Comparison of ENCODE assay signal across 8 cellular contexts in the genomic region with DNA sequence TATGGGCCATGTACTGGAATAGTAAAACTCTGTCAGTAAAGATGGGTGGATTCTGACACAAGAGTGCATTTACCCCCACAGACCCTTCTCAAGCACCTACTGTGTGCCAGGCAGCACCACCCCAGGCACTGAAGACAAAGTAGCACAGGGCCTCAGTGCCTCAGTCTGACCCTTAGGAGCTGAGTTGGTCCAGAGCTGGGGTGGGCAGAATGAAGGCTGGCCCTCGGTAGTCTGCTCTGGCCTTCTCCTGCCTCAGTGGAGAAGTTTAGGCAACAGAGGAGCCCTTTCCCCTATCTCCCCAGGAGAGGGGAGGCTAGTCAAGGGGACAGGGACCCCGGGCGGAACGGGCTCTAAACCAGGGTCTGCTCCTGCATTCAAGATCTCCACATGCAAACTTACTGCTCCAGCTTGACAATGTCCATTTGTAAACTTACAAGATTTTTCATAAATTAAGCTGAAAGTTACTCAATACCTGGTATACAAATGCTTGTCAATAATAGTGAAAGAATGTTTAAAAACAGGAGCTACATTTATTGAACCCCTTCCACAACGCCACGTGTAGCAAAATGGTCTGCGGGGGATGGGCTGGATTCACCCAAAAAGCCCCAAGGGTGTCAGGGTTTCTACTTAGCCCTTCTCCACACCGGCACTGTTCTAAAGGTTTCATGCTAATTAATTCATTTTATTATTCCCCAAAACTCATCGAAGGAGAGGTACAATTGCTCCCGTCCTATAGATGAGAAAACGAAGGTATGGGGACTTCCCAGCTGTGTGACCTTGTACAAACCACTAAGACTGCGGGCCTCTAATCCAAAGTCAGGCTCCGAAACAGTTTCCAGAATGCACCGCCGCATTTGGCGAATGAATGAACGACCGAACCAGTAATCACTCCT. TPM values are rescaled to one million over a fixed set of nuclear protein-coding genes. Genes with fewer than 3 reads are reported as not detected.
A peak's percentile ranks its signal among the peaks of the same experiment; 100 is the strongest.
DNase-seq lines count a peak whose midpoint lies in the region; TF ChIP-seq lines count a peak whose summit lies in the region.

No MANE protein-coding gene starts in this region.

- peak overlapping the region; percentile 96 for H3K9ac ChIP-seq in OCI-LY3 (ENCODE audit: low read length)

- no peak overlapping the region for H2AFZ ChIP-seq in OCI-LY3 (ENCODE audit: low read depth, low read length)

- 5 to 7% methylated on average over 12 to 15 of the region's 18 CpGs for WGBS in mesodermal cell (ENCODE audit: insufficient coverage in 2 of 2), 2 experiments

- TF ChIP-seq CTCF in OCI-LY3 (IDR thresholded peaks at IDR 0.05; ENCODE audit: low read depth, low read length) (no peak), brain microvascular endothelial cell (IDR thresholded peaks at IDR 0.05; ENCODE audit: low read depth, low read length, missing control alignments) (no peak)

- H3K27ac ChIP-seq in OCI-LY3 (ENCODE audit: low read length) (peak overlapping the region; percentile 73), brain microvascular endothelial cell (peak overlapping the region; percentile 84), mesodermal cell (ENCODE audit: low read depth, low read length, severe bottlenecking) (peak overlapping the region; percentile 89), temporal lobe (ENCODE audit: low read depth, low read length) (peak overlapping the region; percentile 84)

- H3K4me2 ChIP-seq in OCI-LY3 (ENCODE audit: low read length): peak overlapping the region; percentile 100

- H4K20me1 ChIP-seq in OCI-LY3 (ENCODE audit: insufficient read depth, low read length): peaks cover 48% of the 10 kb centered on the region

- no peaks in the 10 kb centered on the region for H3K27me3 ChIP-seq in OCI-LY3 (ENCODE audit: low read depth, low read length)
- no peaks in the 10 kb centered on the region for H3K27me3 ChIP-seq in brain microvascular endothelial cell (replicated peaks)

- H3K9me3 ChIP-seq in OCI-LY3 (ENCODE audit: insufficient read depth, low read length) (no peaks in the 10 kb centered on the region), mesodermal cell (ENCODE audit: control insufficient read depth, low read length) (no peaks in the 10 kb centered on the region)

- in situ Hi-C loops in brain microvascular endothelial cell (cut with HindIII; ENCODE audit: low pct_ligation_motif_present, low sequenced_read_pairs): no loop called here

- peak; percentile 19 to 24 for DNase-seq in activated CD4-positive, alpha-beta T cell treated with anti-CD3 and anti-CD28 coated beads for 24 hours (ENCODE audit: low read depth in 2 of 2)
- DNase-seq in activated CD4-positive, alpha-beta T cell treated with anti-CD3 and anti-CD28 coated beads, Interleukin-2, amount 50 U/mL, for 1 hour: no peak
- DNase-seq in brain microvascular endothelial cell: no peak
- no peak for DNase-seq in NCI-H446 (lab: John Stamatoyannopoulos, UW)
- DNase-seq in AG08396 (ENCODE audit: low spot score): no peak

- H3K36me3 ChIP-seq in OCI-LY3 (replicated peaks; ENCODE audit: low read depth, low read length) (peaks cover 24% of the 10 kb centered on the region), brain microvascular endothelial cell (replicated peaks) (peaks cover 7% of the 10 kb centered on the region), mesodermal cell (ENCODE audit: control insufficient read depth, insufficient read depth, low read length) (peaks cover 46% of the 10 kb centered on the region)

- peak overlapping the region; percentile 96 for H3K4me3 ChIP-seq in OCI-LY3 (ENCODE audit: low read length)
- peak overlapping the region; percentile 82 for H3K4me3 ChIP-seq in brain microvascular endothelial cell (ENCODE audit: low read depth, low read length)
- H3K4me3 ChIP-seq in mesodermal cell (ENCODE audit: extremely low read depth, insufficient read depth, low read length, poor library complexity, severe bottlenecking): peak overlapping the region; percentile 74

- H3K4me1 ChIP-seq in OCI-LY3 (ENCODE audit: low read length) (peaks cover 21% of the 10 kb centered on the region), mesodermal cell (ENCODE audit: control insufficient read depth, insufficient read depth, low read length, poor library complexity, severe bottlenecking) (peaks cover 13% of the 10 kb centered on the region)

- peaks cover 79% of the 10 kb centered on the region for H3K79me2 ChIP-seq in OCI-LY3 (ENCODE audit: low read length)

RNA-seq across cellular contexts. Expression of a gene that starts 1.5 kb away (rescaled TPM):
- 215 TPM for polyA plus RNA-seq in mesodermal cell (2013, experiment 1 of 2)
- polyA plus RNA-seq in mesodermal cell (2013, experiment 2 of 2): 190 TPM
- total RNA-seq in temporal lobe: 136 TPM

RNA-seq across cellular contexts. Expression of a gene that starts 34.9 kb away (rescaled TPM):
- polyA plus RNA-seq in mesodermal cell (2013, experiment 1 of 2): 76.5 TPM
- 75.7 TPM for polyA plus RNA-seq in mesodermal cell (2013, experiment 2 of 2)
- 31.2 TPM for total RNA-seq in temporal lobe

Comparison
In these comparisons a context has a peak if more than half of its experiments do, and no peak if none do; other contexts are left out.
1. DNase-seq: peak in activated CD4-positive, alpha-beta T cell treated with anti-CD3 and anti-CD28 coated beads for 24 hours (2 of 2); none in activated CD4-positive, alpha-beta T cell treated with anti-CD3 and anti-CD28 coated beads, Interleukin-2, amount 50 U/mL, for 1 hour (single experiment), brain microvascular endothelial cell (single experiment), NCI-H446 (0 of 2) and AG08396 (single experiment).
2. Peak in every context shown above with its lines, with median percentiles within 50 percentile points of each other: H3K27ac ChIP-seq and H3K4me3 ChIP-seq.